Comparison of ENCODE assay signal across 25 cellular contexts in the genomic region with DNA sequence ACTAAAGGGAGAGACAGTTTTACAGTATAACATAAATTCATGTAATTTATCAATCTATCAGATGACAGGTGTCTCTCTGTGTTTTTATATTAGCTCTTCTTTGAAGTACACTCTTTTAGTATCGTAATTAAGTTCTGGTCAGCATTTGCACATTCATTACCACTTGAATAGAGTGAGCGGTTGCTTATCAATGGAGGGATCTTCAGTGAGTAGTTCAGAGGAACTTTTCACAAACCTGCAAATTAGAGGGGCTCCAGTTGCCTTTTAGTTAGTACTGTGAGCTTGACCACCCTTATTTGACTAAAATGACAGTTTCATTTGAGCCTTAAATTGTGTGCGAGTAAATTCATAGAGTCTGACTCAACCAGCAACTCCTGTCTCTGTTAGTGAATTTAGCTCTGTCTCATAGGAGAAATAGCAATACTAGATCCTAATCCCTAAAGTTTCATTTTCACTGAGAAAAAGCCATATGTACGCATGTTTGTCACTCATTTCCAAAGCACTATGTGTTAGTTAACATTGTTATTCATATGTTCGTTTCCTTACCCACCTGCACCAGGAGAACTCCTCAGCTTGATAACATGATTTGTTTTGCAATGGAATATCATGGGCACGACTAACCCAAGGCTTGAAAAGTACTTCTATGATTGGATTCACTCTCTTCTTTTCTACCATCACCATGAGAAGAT. TPM values are rescaled to one million over a fixed set of nuclear protein-coding genes. Genes with fewer than 3 reads are reported as not detected.
DNase-seq lines count a peak whose midpoint lies in the region; ATAC-seq and TF ChIP-seq lines count a peak whose summit lies in the region.
"Had no signal": no experiment of that assay in that cellular context is flagged by ENCODE, and none has a peak within 500 bp of the region (broad histone marks: within the 10 kb centered on the region; RNA-seq: fewer than 3 reads in every experiment).

No MANE protein-coding gene starts in this region.

- no peaks in the 10 kb centered on the region for H3K9me3 ChIP-seq in left lung
- H3K9me3 ChIP-seq: ovary, spleen, thyroid gland had no signal

- no peaks in the 10 kb centered on the region for H3K9me3 Mint-ChIP-seq in activated CD4-positive, alpha-beta T cell treated with anti-CD3 and anti-CD28 coated beads for 36 hours (ENCODE audit: low read depth)
- peaks cover 13% of the 10 kb centered on the region for H3K9me3 Mint-ChIP-seq in activated CD4-positive, alpha-beta T cell treated with anti-CD3 and anti-CD28 coated beads, Interleukin-2, amount 10 ng/mL, durations not matched to agents 7 days and 5 days
- peaks cover 0 to 2% (median 0%) of the 10 kb centered on the region in 9 donors for H3K9me3 Mint-ChIP-seq in naive thymus-derived CD8-positive, alpha-beta T cell
- H3K9me3 Mint-ChIP-seq: activated CD8-positive, alpha-beta T cell treated with anti-CD3 and anti-CD28 coated beads for 36 hours; dendritic cell treated with granulocyte-macrophage colony-stimulating factor and Interleukin-4, amounts not matched to agents 40 ng/mL and 50 ng/mL, for 4 days; HFFc6; memory B cell; naive B cell had no signal

- H3K27me3 Mint-ChIP-seq in activated CD4-positive, alpha-beta T cell treated with anti-CD3 and anti-CD28 coated beads for 36 hours = no peaks in the 10 kb centered on the region
- no peaks in the 10 kb centered on the region for H3K27me3 Mint-ChIP-seq in activated CD4-positive, alpha-beta T cell treated with anti-CD3 and anti-CD28 coated beads, Interleukin-2, amount 10 ng/mL, durations not matched to agents 7 days and 5 days
- H3K27me3 Mint-ChIP-seq in naive thymus-derived CD8-positive, alpha-beta T cell = no peaks in the 10 kb centered on the region
- H3K27me3 Mint-ChIP-seq: activated CD8-positive, alpha-beta T cell treated with anti-CD3 and anti-CD28 coated beads for 36 hours; dendritic cell treated with granulocyte-macrophage colony-stimulating factor and Interleukin-4, amounts not matched to agents 40 ng/mL and 50 ng/mL, for 4 days; naive B cell; stimulated activated naive CD8-positive, alpha-beta T cell treated with anti-CD3 and anti-CD28 coated beads, Interleukin-15, Interleukin-2, amounts not matched to agents 100 ng/mL and 50 ng/mL, for 24 hours had no signal

- H3K4me1 ChIP-seq in left lung = no peaks in the 10 kb centered on the region
- H3K4me1 ChIP-seq: spleen, thyroid gland had no signal

- no peak overlapping the region for H3K27ac ChIP-seq in left lung
- H3K27ac ChIP-seq: 22Rv1, ovary, spleen, thyroid gland had no signal

- intact Hi-C loops in activated CD4-positive, alpha-beta T cell treated with anti-CD3 and anti-CD28 coated beads for 36 hours (cut with DNase I, micrococcal nuclease) = no loop called here
- intact Hi-C loops in left lung (cut with DNase I) = no loop called here

- CTCF ChIA-PET in activated CD4-positive, alpha-beta T cell treated with anti-CD3 and anti-CD28 coated beads for 36 hours (lab: Charles Lee) = interaction anchor here (0.6 to 1.8 kb wide), 5 partner anchors 15 to 337 kb away, joined by 3 to 4 read pairs (median 3); no protein-coding TSS in a partner anchor
- CTCF ChIA-PET in activated CD4-positive, alpha-beta T cell treated with anti-CD3 and anti-CD28 coated beads, Interleukin-2, amount 10 ng/mL, durations not matched to agents 7 days and 5 days (lab: Charles Lee) = interaction anchor here (1.5 kb wide), 1 partner anchor 18 kb away, joined by 4 read pairs; no protein-coding TSS in a partner anchor

- H3K27me3 ChIP-seq in H7 (ENCODE audit: control insufficient read depth, insufficient read depth, low read length) (no peaks in the 10 kb centered on the region), left lung (no peaks in the 10 kb centered on the region)
- H3K27me3 ChIP-seq: ovary, spleen, thyroid gland had no signal

- ATAC-seq in activated CD4-positive, alpha-beta T cell treated with anti-CD3 and anti-CD28 coated beads for 36 hours = peak; percentile 55
- no peak for ATAC-seq in naive thymus-derived CD8-positive, alpha-beta T cell
- ATAC-seq in left lung = no peak
- ATAC-seq: activated CD8-positive, alpha-beta T cell treated with anti-CD3 and anti-CD28 coated beads for 36 hours had no signal

- H3K4me3 ChIP-seq in H7 (ENCODE audit: insufficient read depth, low read depth, low read length) (no peak overlapping the region), left lung (no peak overlapping the region)
- H3K4me3 ChIP-seq: ovary, spleen, thyroid gland had no signal

- peaks cover 8% of the 10 kb centered on the region for H3K4me1 Mint-ChIP-seq in activated CD4-positive, alpha-beta T cell treated with anti-CD3 and anti-CD28 coated beads for 36 hours
- H3K4me1 Mint-ChIP-seq in activated CD4-positive, alpha-beta T cell treated with anti-CD3 and anti-CD28 coated beads, Interleukin-2, amount 10 ng/mL, durations not matched to agents 7 days and 5 days = peaks cover 7% of the 10 kb centered on the region
- peaks cover 2 to 21% (median 4%) of the 10 kb centered on the region in 4 donors for H3K4me1 Mint-ChIP-seq in naive thymus-derived CD8-positive, alpha-beta T cell

- H3K36me3 ChIP-seq in H7 (replicated peaks; ENCODE audit: control insufficient read depth, insufficient read depth, low read length) (no peaks in the 10 kb centered on the region), left lung (no peaks in the 10 kb centered on the region)
- H3K36me3 ChIP-seq: ovary, thyroid gland had no signal

- no peak for DNase-seq in activated CD4-positive, alpha-beta T cell treated with anti-CD3 and anti-CD28 coated beads for 36 hours
- no peak for DNase-seq in activated CD4-positive, alpha-beta T cell treated with anti-CD3 and anti-CD28 coated beads, Interleukin-2, amount 10 ng/mL, durations not matched to agents 7 days and 5 days
- DNase-seq in H7 (peak; percentile 12), NCI-H526 treated with DMSO at 0.1 percent for 48 hours (lab: John Stamatoyannopoulos, UW) (peak; percentile 36), occipital lobe (lab: John Stamatoyannopoulos, UW) (no peak), glomerular visceral epithelial cell (ENCODE audit: extremely low spot score) (no peak), left lung (no peak)
- DNase-seq in naive thymus-derived CD8-positive, alpha-beta T cell = no peak
- DNase-seq: activated CD4-positive, CD25-positive, alpha-beta regulatory T cell; activated CD8-positive, alpha-beta T cell treated with anti-CD3 and anti-CD28 coated beads for 36 hours; activated naive CD4-positive, alpha-beta T cell treated with anti-CD3 and anti-CD28 coated beads for 36 hours; anterior cingulate cortex; HFFc6; naive B cell; NCI-H1436 treated with DMSO at 0.1 percent for 48 hours; NCI-H524; ovary; spleen; stimulated activated CD4-positive, alpha-beta T cell treated with anti-CD3 and anti-CD28 coated beads, Interleukin-4, amount 100 ng/mL, for 4 hours; thyroid gland had no signal

- H3K36me3 Mint-ChIP-seq in activated CD4-positive, alpha-beta T cell treated with anti-CD3 and anti-CD28 coated beads for 36 hours (ENCODE audit: low read depth) = peaks cover 60% of the 10 kb centered on the region
- H3K36me3 Mint-ChIP-seq in activated CD4-positive, alpha-beta T cell treated with anti-CD3 and anti-CD28 coated beads, Interleukin-2, amount 10 ng/mL, durations not matched to agents 7 days and 5 days (ENCODE audit: low read depth) = peaks cover 83% of the 10 kb centered on the region
- H3K36me3 Mint-ChIP-seq in naive thymus-derived CD8-positive, alpha-beta T cell = peaks cover 40 to 83% (median 82%) of the 10 kb centered on the region in 3 donors
- H3K36me3 Mint-ChIP-seq: naive B cell had no signal

- no peak for TF ChIP-seq CTCF in left lung (IDR thresholded peaks at IDR 0.05)

- POLR2A ChIA-PET in activated CD4-positive, alpha-beta T cell treated with anti-CD3 and anti-CD28 coated beads for 36 hours (lab: Charles Lee) = no interaction called here
- POLR2A ChIA-PET in activated CD4-positive, alpha-beta T cell treated with anti-CD3 and anti-CD28 coated beads, Interleukin-2, amount 10 ng/mL, durations not matched to agents 7 days and 5 days (lab: Charles Lee) = no interaction called here
- POLR2A ChIA-PET in naive thymus-derived CD8-positive, alpha-beta T cell (lab: Charles Lee) = interaction anchor here (0.8 to 1.0 kb wide), 2 partner anchors 9 to 36 kb away, joined by 3 to 4 read pairs; no protein-coding TSS in a partner anchor

- H3K4me3 Mint-ChIP-seq in activated CD4-positive, alpha-beta T cell treated with anti-CD3 and anti-CD28 coated beads for 36 hours = no peak overlapping the region
- H3K4me3 Mint-ChIP-seq in activated CD4-positive, alpha-beta T cell treated with anti-CD3 and anti-CD28 coated beads, Interleukin-2, amount 10 ng/mL, durations not matched to agents 7 days and 5 days = no peak overlapping the region
- H3K4me3 Mint-ChIP-seq in naive thymus-derived CD8-positive, alpha-beta T cell = no peak overlapping the region
- H3K4me3 Mint-ChIP-seq: activated CD8-positive, alpha-beta T cell treated with anti-CD3 and anti-CD28 coated beads for 36 hours; activated naive CD4-positive, alpha-beta T cell treated with anti-CD3 and anti-CD28 coated beads for 36 hours; dendritic cell treated with granulocyte-macrophage colony-stimulating factor and Interleukin-4, amounts not matched to agents 40 ng/mL and 50 ng/mL, for 4 days; HFFc6; memory B cell; stimulated activated naive CD8-positive, alpha-beta T cell treated with anti-CD3 and anti-CD28 coated beads, Interleukin-15, Interleukin-2, amounts not matched to agents 100 ng/mL and 50 ng/mL, for 24 hours had no signal

- H3K27ac Mint-ChIP-seq in activated CD4-positive, alpha-beta T cell treated with anti-CD3 and anti-CD28 coated beads for 36 hours = peak overlapping the region; percentile 30
- no peak overlapping the region for H3K27ac Mint-ChIP-seq in activated CD4-positive, alpha-beta T cell treated with anti-CD3 and anti-CD28 coated beads, Interleukin-2, amount 10 ng/mL, durations not matched to agents 7 days and 5 days
- H3K27ac Mint-ChIP-seq in naive thymus-derived CD8-positive, alpha-beta T cell = peak overlapping the region in 6 of 10 donors; percentile 6 to 41 (median 17)
- H3K27ac Mint-ChIP-seq: activated CD8-positive, alpha-beta T cell treated with anti-CD3 and anti-CD28 coated beads for 36 hours; activated naive CD4-positive, alpha-beta T cell treated with anti-CD3 and anti-CD28 coated beads for 36 hours; dendritic cell treated with granulocyte-macrophage colony-stimulating factor and Interleukin-4, amounts not matched to agents 40 ng/mL and 50 ng/mL, for 4 days; HFFc6; memory B cell; stimulated activated naive CD8-positive, alpha-beta T cell treated with anti-CD3 and anti-CD28 coated beads, Interleukin-15, Interleukin-2, amounts not matched to agents 100 ng/mL and 50 ng/mL, for 24 hours had no signal

RNA-seq across cellular contexts. Expression of a gene that starts 21.8 kb away (rescaled TPM):
- 1 to 10 TPM; 6.5 to 7.4 TPM for total RNA-seq in activated CD4-positive, alpha-beta T cell treated with anti-CD3 and anti-CD28 coated beads for 36 hours
- total RNA-seq in activated CD4-positive, alpha-beta T cell treated with anti-CD3 and anti-CD28 coated beads, Interleukin-2, amount 10 ng/mL, durations not matched to agents 7 days and 5 days = 10 to 100 TPM; 11.6 to 12.6 TPM
- 1.00 and 3.4 TPM in 2 replicates for total RNA-seq in H7 (2014; rRNA removed; shearing (Covaris generic))
- total RNA-seq in naive thymus-derived CD8-positive, alpha-beta T cell = 10 to 100 TPM; 11.6 to 12.3 TPM
- 1 to 10 TPM; 2.3 to 2.5 (median 2.4) TPM for polyA plus RNA-seq in naive thymus-derived CD8-positive, alpha-beta T cell
- 48.0 TPM for total RNA-seq in occipital lobe
- total RNA-seq in left lung = 1 to 10 TPM; 3.4 to 8.5 TPM

RNA-seq across cellular contexts. Expression of a gene that starts 57.5 kb away (rescaled TPM):
- 100 to 1,000 TPM; 313 to 418 TPM for total RNA-seq in activated CD4-positive, alpha-beta T cell treated with anti-CD3 and anti-CD28 coated beads for 36 hours
- total RNA-seq in activated CD4-positive, alpha-beta T cell treated with anti-CD3 and anti-CD28 coated beads, Interleukin-2, amount 10 ng/mL, durations not matched to agents 7 days and 5 days = 1 to 10 TPM; 3.6 to 3.9 TPM
- total RNA-seq in H7 (2014; rRNA removed; shearing (Covaris generic)) = not detected in 2 replicates
- under 1 TPM in 1 of 2 experiments, not detected in 1; 0.16 TPM for total RNA-seq in naive thymus-derived CD8-positive, alpha-beta T cell
- polyA plus RNA-seq in naive thymus-derived CD8-positive, alpha-beta T cell = 1 to 10 TPM in 2 of 3 donors, under 1 TPM in 1; 0.30 to 1.9 (median 1.1) TPM
- total RNA-seq in occipital lobe (not detected), left lung (10 to 100 TPM; 11.3 to 19.2 TPM)
- total RNA-seq: cardiac septum had no signal

Comparison
In these comparisons a context has a peak if more than half of its experiments do, and no peak if none do; other contexts are left out.
1. RNA of a gene that starts 57.5 kb away (total RNA-seq): 313 to 418 TPM in activated CD4-positive, alpha-beta T cell treated with anti-CD3 and anti-CD28 coated beads for 36 hours; 11.3 to 19.2 TPM in left lung, 3.6 to 3.9 TPM in activated CD4-positive, alpha-beta T cell treated with anti-CD3 and anti-CD28 coated beads, Interleukin-2, amount 10 ng/mL, durations not matched to agents 7 days and 5 days, 0.16 TPM in naive thymus-derived CD8-positive, alpha-beta T cell, not detected in H7 and not detected in occipital lobe (single experiment); every median in the first group is over 10 times any median in the second.
2. DNase-seq: peak in H7 (single experiment) and NCI-H526 treated with DMSO at 0.1 percent for 48 hours (single experiment); none in activated CD4-positive, alpha-beta T cell treated with anti-CD3 and anti-CD28 coated beads for 36 hours (single experiment), activated CD4-positive, alpha-beta T cell treated with anti-CD3 and anti-CD28 coated beads, Interleukin-2, amount 10 ng/mL, durations not matched to agents 7 days and 5 days (single experiment), naive thymus-derived CD8-positive, alpha-beta T cell (0 of 10), occipital lobe (single experiment), glomerular visceral epithelial cell (single experiment) and left lung (0 of 2).